In genomic region chr11:69903206-69903605, GRCh38 we compare ENCODE assay signal across 24 cellular contexts.
"Had no signal": no experiment of that assay in that cellular context is flagged by ENCODE, and none has a peak within 500 bp of the region (broad histone marks: within the 10 kb centered on the region; RNA-seq: fewer than 3 reads in every experiment).

No MANE protein-coding gene starts in this region.

- H3K4me3 ChIP-seq: gastrocnemius medialis, heart left ventricle, hepatocyte, left ventricle myocardium inferior, lower lobe of right lung, pancreas, right lobe of liver, stomach, thyroid gland, vagina had no signal

- DNase-seq: cortex of kidney; effector memory CD8-positive, alpha-beta T cell; foreskin fibroblast; gastrocnemius medialis; kidney glomerular epithelial cell; left colon; left ventricle myocardium inferior; lower lobe of right lung; natural killer cell; occipital lobe; small intestine; stimulated activated CD4-positive, alpha-beta T cell treated with anti-CD3 and anti-CD28 coated beads, Interleukin-12 subunit alpha, Interleukin-12 subunit beta, amount 100 ng/mL, for 4 hours; stimulated activated CD4-positive, alpha-beta T cell treated with anti-CD3 and anti-CD28 coated beads, Interleukin-1b, Interleukin-23, amount 100 ng/mL, for 48 hours; stimulated activated CD4-positive, alpha-beta T cell treated with anti-CD3 and anti-CD28 coated beads, Interleukin-4, amount 100 ng/mL, for 1 hour; stimulated activated CD8-positive, alpha-beta memory T cell treated with anti-CD3 and anti-CD28 coated beads, Interleukin-4, amount 100 ng/mL, for 48 hours; stimulated activated naive CD4-positive, alpha-beta T cell treated with Interleukin-2 at 50 U/mL for 16 hours; stomach; thyroid gland; trophoblast cell had no signal

- H3K4me1 ChIP-seq: lower lobe of right lung, pancreas, thyroid gland, vagina had no signal

- H3K36me3 ChIP-seq: gastrocnemius medialis, heart left ventricle, left ventricle myocardium inferior, lower lobe of right lung, pancreas, right lobe of liver, stomach, thyroid gland, vagina had no signal

- H3K27ac ChIP-seq: gastrocnemius medialis, heart left ventricle, hepatocyte, left ventricle myocardium inferior, lower lobe of right lung, pancreas, right lobe of liver, stomach, thyroid gland, vagina had no signal

- H3K27me3 ChIP-seq: hepatocyte, pancreas, right lobe of liver, thyroid gland, vagina had no signal

- H2AFZ ChIP-seq: hepatocyte had no signal

- ATAC-seq: effector memory CD8-positive, alpha-beta T cell; gastrocnemius medialis; heart left ventricle; left colon; lower lobe of right lung; natural killer cell; pancreas had no signal

- H3K9me3 ChIP-seq: gastrocnemius medialis, heart left ventricle, left ventricle myocardium inferior, lower lobe of right lung, pancreas, right lobe of liver, stomach, thyroid gland, vagina had no signal

- H3K4me2 ChIP-seq: hepatocyte had no signal

- H3K79me2 ChIP-seq: hepatocyte had no signal
